ENCODE assay signal across 33 cellular contexts in genomic region chr18:34677056-34677574, GRCh38. TPM values are rescaled to one million over a fixed set of nuclear protein-coding genes. Genes with fewer than 3 reads are reported as not detected.
"Had no signal": no experiment of that assay in that cellular context is flagged by ENCODE, and none has a peak within 500 bp of the region (broad histone marks: within the 10 kb centered on the region; RNA-seq: fewer than 3 reads in every experiment).

No MANE protein-coding gene starts in this region.

- H3K9me3 Mint-ChIP-seq: natural killer cell treated with Interleukin-12 subunit alpha and Interleukin-12 subunit beta and Interleukin-15 and Interleukin-18, amount 100 ng/mL, for 72 hours; nephron progenitor cell; neural crest cell; stimulated activated naive CD8-positive, alpha-beta T cell treated with anti-CD3 and anti-CD28 coated beads, Interleukin-15, amount 100 ng/mL, for 72 hours; type B pancreatic cell had no signal

- H3K4me3 ChIP-seq: ovary, psoas muscle, skin epidermis, smooth muscle cell, spleen, suprapubic skin, testis, tibial artery, transverse colon, upper lobe of right lung, uterus had no signal

- H3K9me3 ChIP-seq: neutrophil, ovary, psoas muscle, spleen, suprapubic skin, testis, tibial artery, transverse colon, upper lobe of right lung, uterus had no signal

- H3K9ac ChIP-seq: parathyroid adenoma had no signal

- H3K4me1 Mint-ChIP-seq: naive thymus-derived CD8-positive, alpha-beta T cell; nephron progenitor cell; neural crest cell; stimulated activated memory B cell treated with anti-CD40 and anti-IgM and Interleukin-4, amounts not matched to agents 10 μg/mL and 1 μg/mL and 100 μg/mL, for 72 hours; stimulated activated naive CD8-positive, alpha-beta T cell treated with anti-CD3 and anti-CD28 coated beads, Interleukin-15, amount 100 ng/mL, for 72 hours had no signal

- DNase-seq: naive thymus-derived CD8-positive, alpha-beta T cell; nephron progenitor cell; nucleus accumbens; ovary; posterior cingulate gyrus; psoas muscle; right cardiac atrium; spleen; stimulated activated CD4-positive, alpha-beta T cell treated with anti-CD3 and anti-CD28 coated beads, Interleukin-12 subunit alpha, Interleukin-12 subunit beta, amount 100 ng/mL, for 4 hours; stimulated activated CD4-positive, alpha-beta T cell treated with anti-CD3 and anti-CD28 coated beads, Interleukin-1b, Interleukin-23, amount 100 ng/mL, for 48 hours; stimulated activated CD4-positive, alpha-beta T cell treated with anti-CD3 and anti-CD28 coated beads, Interleukin-4, amount 100 ng/mL, for 1 hour; stimulated activated CD4-positive, alpha-beta T cell treated with anti-CD3 and anti-CD28 coated beads, Interleukin-4, amount 100 ng/mL, for 4 hours; stimulated activated CD8-positive, alpha-beta memory T cell treated with anti-CD3 and anti-CD28 coated beads, Interleukin-4, amount 100 ng/mL, for 48 hours; stimulated activated naive CD4-positive, alpha-beta T cell; stimulated activated naive CD8-positive, alpha-beta T cell treated with anti-CD3 and anti-CD28 coated beads, Interleukin-15, amount 100 ng/mL, for 72 hours; stimulated activated naive CD8-positive, alpha-beta T cell treated with anti-CD3 and anti-CD28 coated beads, Interleukin-15, Interleukin-2, amounts not matched to agents 100 U/mL and 50 U/mL, for 24 hours; substantia nigra; testis; tibial artery; transverse colon; upper lobe of right lung; uterus had no signal

- H3K4me2 ChIP-seq: smooth muscle cell had no signal

- H3K27ac ChIP-seq: neutrophil, ovary, parathyroid adenoma, psoas muscle, skin epidermis, spleen, suprapubic skin, testis, tibial artery, transverse colon, upper lobe of right lung, uterus had no signal

- ATAC-seq: naive thymus-derived CD8-positive, alpha-beta T cell; right cardiac atrium; sciatic nerve; stimulated activated memory B cell treated with anti-CD40 and anti-IgM and Interleukin-4, amounts not matched to agents 10 μg/mL and 1 μg/mL and 100 μg/mL, for 72 hours; stimulated activated naive CD8-positive, alpha-beta T cell treated with anti-CD3 and anti-CD28 coated beads, Interleukin-15, amount 100 ng/mL, for 72 hours; stimulated activated naive CD8-positive, alpha-beta T cell treated with anti-CD3 and anti-CD28 coated beads, Interleukin-15, Interleukin-2, amounts not matched to agents 100 U/mL and 50 U/mL, for 24 hours; upper lobe of right lung had no signal

- H3K36me3 Mint-ChIP-seq: naive thymus-derived CD8-positive, alpha-beta T cell; natural killer cell treated with Interleukin-12 subunit alpha and Interleukin-12 subunit beta and Interleukin-15 and Interleukin-18, amount 100 ng/mL, for 72 hours; stimulated activated memory B cell treated with anti-CD40 and anti-IgM and Interleukin-4, amounts not matched to agents 10 μg/mL and 1 μg/mL and 100 μg/mL, for 72 hours; type B pancreatic cell had no signal

- H2AFZ ChIP-seq: parathyroid adenoma had no signal

- H3K27ac Mint-ChIP-seq: naive thymus-derived CD8-positive, alpha-beta T cell; natural killer cell treated with Interleukin-12 subunit alpha and Interleukin-12 subunit beta and Interleukin-15 and Interleukin-18, amount 100 ng/mL, for 72 hours; nephron progenitor cell; progenitor cell of endocrine pancreas; stimulated activated memory B cell treated with anti-CD40 and anti-IgM and Interleukin-4, amounts not matched to agents 10 μg/mL and 1 μg/mL and 100 μg/mL, for 72 hours; stimulated activated naive CD8-positive, alpha-beta T cell treated with anti-CD3 and anti-CD28 coated beads, Interleukin-15, amount 100 ng/mL, for 72 hours; type B pancreatic cell had no signal

- H3K4me1 ChIP-seq: parathyroid adenoma, spleen, suprapubic skin, testis, transverse colon, upper lobe of right lung, uterus had no signal

- H3K27me3 Mint-ChIP-seq: progenitor cell of endocrine pancreas; stimulated activated memory B cell treated with anti-CD40 and anti-IgM and Interleukin-4, amounts not matched to agents 10 μg/mL and 1 μg/mL and 100 μg/mL, for 72 hours; stimulated activated naive CD8-positive, alpha-beta T cell treated with anti-CD3 and anti-CD28 coated beads, Interleukin-15, amount 100 ng/mL, for 72 hours; type B pancreatic cell had no signal

- H3K36me3 ChIP-seq: neutrophil, ovary, spleen, suprapubic skin, tibial artery, transverse colon, upper lobe of right lung, uterus had no signal

- H3K27me3 ChIP-seq: neutrophil, ovary, spleen, suprapubic skin, testis, tibial artery, transverse colon, upper lobe of right lung, uterus had no signal

- H3K4me3 Mint-ChIP-seq: naive thymus-derived CD8-positive, alpha-beta T cell; natural killer cell treated with Interleukin-12 subunit alpha and Interleukin-12 subunit beta and Interleukin-15 and Interleukin-18, amount 100 ng/mL, for 72 hours; nephron progenitor cell; neural crest cell; stimulated activated memory B cell treated with anti-CD40 and anti-IgM and Interleukin-4, amounts not matched to agents 10 μg/mL and 1 μg/mL and 100 μg/mL, for 72 hours; stimulated activated naive CD8-positive, alpha-beta T cell treated with anti-CD3 and anti-CD28 coated beads, Interleukin-15, amount 100 ng/mL, for 72 hours; type B pancreatic cell had no signal

RNA-seq across cellular contexts. Expression of gene DTNA, which starts 33.0 kb away (rescaled TPM):
- total RNA-seq: naive thymus-derived CD8-positive, alpha-beta T cell; natural killer cell treated with Interleukin-12 subunit alpha and Interleukin-12 subunit beta and Interleukin-15 and Interleukin-18, amount 100 ng/mL, for 72 hours had no signal
- polyA plus RNA-seq: naive thymus-derived CD8-positive, alpha-beta T cell had no signal
